7 cellular contexts compared by ENCODE assay signal in genomic region chr19:42267644-42268141, GRCh38. TPM values are rescaled to one million over a fixed set of nuclear protein-coding genes. Genes with fewer than 3 reads are reported as not detected.
A peak's percentile ranks its signal among the peaks of the same experiment; 100 is the strongest.
DNase-seq lines count a peak whose midpoint lies in the region; ATAC-seq, FAIRE-seq and TF ChIP-seq lines count a peak whose summit lies in the region.
"Had no signal": no experiment of that assay in that cellular context is flagged by ENCODE, and none has a peak within 500 bp of the region (broad histone marks: within the 10 kb centered on the region; RNA-seq: fewer than 3 reads in every experiment).

No MANE protein-coding gene starts in this region.

- no peak overlapping the region for H3K4me3 Mint-ChIP-seq in activated CD4-positive, alpha-beta memory T cell treated with anti-CD3 and anti-CD28 coated beads for 36 hours
- H3K4me3 Mint-ChIP-seq: neural crest cell had no signal

- H3K4me3 ChIP-seq in A549 (peak overlapping the region; percentile 51), OCI-LY3 (ENCODE audit: low read length) (peak overlapping the region; percentile 81), iPS-20b (ENCODE audit: low read length) (peak overlapping the region; percentile 96)

- H3K9me3 ChIP-seq in A549 (no peaks in the 10 kb centered on the region), OCI-LY3 (ENCODE audit: insufficient read depth, low read length) (no peaks in the 10 kb centered on the region), iPS-20b (ENCODE audit: insufficient read depth, low read depth, low read length) (no peaks in the 10 kb centered on the region)

- H3K9me3 Mint-ChIP-seq in activated CD4-positive, alpha-beta memory T cell treated with anti-CD3 and anti-CD28 coated beads for 36 hours = no peaks in the 10 kb centered on the region
- H3K9me3 Mint-ChIP-seq: neural crest cell had no signal

- peaks cover 5% of the 10 kb centered on the region for H3K36me3 Mint-ChIP-seq in activated CD4-positive, alpha-beta memory T cell treated with anti-CD3 and anti-CD28 coated beads for 36 hours

- ATAC-seq in A549 = peak; percentile 3; a peak in 5 of 6 replicates

- H2AFZ ChIP-seq in OCI-LY3 (ENCODE audit: low read depth, low read length) = peak overlapping the region; percentile 90

- peaks cover 20% of the 10 kb centered on the region for H3K4me1 Mint-ChIP-seq in activated CD4-positive, alpha-beta memory T cell treated with anti-CD3 and anti-CD28 coated beads for 36 hours (ENCODE audit: low read depth)

- DNase-seq in A549 (ENCODE audit: low read depth in 1 of 2, low spot score in 1 of 2) = no peak
- no peak for DNase-seq in activated CD4-positive, alpha-beta memory T cell treated with anti-CD3 and anti-CD28 coated beads for 36 hours
- DNase-seq in AG20443 (ENCODE audit: low spot score) = no peak
- DNase-seq in activated gamma-delta T cell treated with Interleukin-2 at 50 U/mL for 16 hours = no peak

- H3K27me3 Mint-ChIP-seq in activated CD4-positive, alpha-beta memory T cell treated with anti-CD3 and anti-CD28 coated beads for 36 hours = no peaks in the 10 kb centered on the region

- TF ChIP-seq EP300 in A549 (IDR thresholded peaks at IDR 0.05) = no peak

- CTCF ChIA-PET in A549 (lab: Yijun Ruan, JAX) = interaction anchor here (1.2 to 2.6 kb wide), 6 partner anchors 9 to 45 kb away, joined by 3 to 17 read pairs (median 5); no protein-coding TSS in a partner anchor
- CTCF ChIA-PET in activated CD4-positive, alpha-beta memory T cell treated with anti-CD3 and anti-CD28 coated beads for 36 hours (lab: Charles Lee) = interaction anchor here (1.0 to 1.1 kb wide), 2 partner anchors 12 to 82 kb away, joined by 3 to 5 read pairs; no protein-coding TSS in a partner anchor

- H3K9ac ChIP-seq in OCI-LY3 (ENCODE audit: low read length) (peak overlapping the region; percentile 87), iPS-20b (ENCODE audit: low read depth, low read length) (peak overlapping the region; percentile 99; the same call in 1 of the 2 replicates)

- H3K27ac ChIP-seq in A549 = peak overlapping the region; percentile 87 to 94
- H3K27ac ChIP-seq in OCI-LY3 (ENCODE audit: low read length) = peak overlapping the region; percentile 33
- peak overlapping the region; percentile 68 for H3K27ac ChIP-seq in iPS-20b (ENCODE audit: low read length)

- H3K27ac Mint-ChIP-seq in activated CD4-positive, alpha-beta memory T cell treated with anti-CD3 and anti-CD28 coated beads for 36 hours = no peak overlapping the region

- POLR2A ChIA-PET in A549 (lab: Yijun Ruan, JAX) = interaction anchor here (1.6 kb wide), 1 partner anchor 25 kb away, joined by 5 read pairs; the partner anchor contains the start of gene GSK3A
- POLR2A ChIA-PET in activated CD4-positive, alpha-beta memory T cell treated with anti-CD3 and anti-CD28 coated beads for 36 hours (lab: Charles Lee) = interaction anchor here (1.0 to 1.4 kb wide), 2 partner anchors 12 to 24 kb away, joined by 3 to 5 read pairs; no protein-coding TSS in a partner anchor

- H3K36me3 ChIP-seq in OCI-LY3 (replicated peaks; ENCODE audit: low read depth, low read length) (no peaks in the 10 kb centered on the region), iPS-20b (ENCODE audit: insufficient read depth, low read depth, low read length) (no peaks in the 10 kb centered on the region)

- FAIRE-seq in A549 (lab: Jason Lieb, UNC) = peak; percentile 93

- H3K4me1 ChIP-seq in A549 (peaks cover 28% of the 10 kb centered on the region), OCI-LY3 (ENCODE audit: low read length) (peaks cover 22% of the 10 kb centered on the region), iPS-20b (ENCODE audit: insufficient read depth, low read length) (peaks cover 7% of the 10 kb centered on the region)

- H3K4me2 ChIP-seq in A549 = peak overlapping the region; percentile 87
- peak overlapping the region; percentile 94 for H3K4me2 ChIP-seq in OCI-LY3 (ENCODE audit: low read length)

- no peaks in the 10 kb centered on the region for H4K20me1 ChIP-seq in OCI-LY3 (ENCODE audit: insufficient read depth, low read length)

- WGBS in A549 (ENCODE audit: missing lambda C conversion rate) = 17% methylated on average over 13 of the region's 13 CpGs

- TF ChIP-seq POLR2A in A549 (IDR thresholded peaks at IDR 0.05; ENCODE audit: low read length) = no peak

- H3K79me2 ChIP-seq in OCI-LY3 (ENCODE audit: low read length) = peaks cover 25% of the 10 kb centered on the region

- intact Hi-C loops in activated CD4-positive, alpha-beta memory T cell treated with anti-CD3 and anti-CD28 coated beads for 36 hours (cut with micrococcal nuclease) = loop anchor here (1.0 to 5.0 kb wide), 6 partner anchors 12 to 380 kb away; partner anchors contain the start of genes DEDD2, ERF and ZNF574

- no peaks in the 10 kb centered on the region for H3K27me3 ChIP-seq in OCI-LY3 (ENCODE audit: low read depth, low read length)
- H3K27me3 ChIP-seq in iPS-20b (ENCODE audit: insufficient read depth, low read length) = no peaks in the 10 kb centered on the region

- no peak for TF ChIP-seq RAD21 in A549 (conservative IDR thresholded peaks at IDR 0.05 in 1 of 2, IDR thresholded peaks at IDR 0.05 in 1 of 2)

- TF ChIP-seq CTCF in A549 (IDR thresholded peaks at IDR 0.05) (no peak), OCI-LY3 (IDR thresholded peaks at IDR 0.05; ENCODE audit: low read depth, low read length) (no peak)

TF ChIP-seq in A549, 52 proteins besides CTCF, POLR2A, EP300 and RAD21:
- no peak for TF ChIP-seq NPAS2 (CRISPR knock-in tag; IDR thresholded peaks at IDR 0.05; ENCODE audit: borderline replicate concordance)
- TF ChIP-seq ZSCAN20 (CRISPR knock-in tag; IDR thresholded peaks at IDR 0.05) = no peak
- TF ChIP-seq KDM5A (IDR thresholded peaks at IDR 0.05) = no peak
- no peak for TF ChIP-seq JUN (IDR thresholded peaks at IDR 0.05)
- TF ChIP-seq HOXB5 (CRISPR knock-in tag; IDR thresholded peaks at IDR 0.05) = 0 out of 2 replicates have a peak, but pooled peaks have one; percentile 45
- TF ChIP-seq TP53 (CRISPR knock-in tag; IDR thresholded peaks at IDR 0.05) = peak; percentile 83
- TF ChIP-seq HDAC2 (IDR thresholded peaks at IDR 0.05) = no peak
- TF ChIP-seq FOSB (CRISPR knock-in tag; IDR thresholded peaks at IDR 0.05) = no peak
- TF ChIP-seq FOXS1 (CRISPR knock-in tag; IDR thresholded peaks at IDR 0.05) = no peak
- no peak for TF ChIP-seq EHMT2 (IDR thresholded peaks at IDR 0.05; ENCODE audit: low read depth)

RNA-seq across cellular contexts. Expression of gene CIC, which starts 1.4 kb away (rescaled TPM):
- polyA plus RNA-seq in A549 (2011; rRNA removed) (7.2 and 7.7 TPM in 2 replicates), A549 (2017; fragmentation: RNase III; extraction: RNeasy Plus Mini Kit Qiagen cat#74134 plus additional on column Dnase treatment) (46.8 to 56.4 TPM (median 53.1 TPM) in 3 replicates)
- 26.8 and 35.8 TPM in 2 replicates for polyA plus RNA-seq in A549 (2012; cell fraction: cytosol; rRNA removed)
- 69.9 and 100.0 TPM in 2 replicates for polyA plus RNA-seq in A549 (2012; cell fraction: nucleus; rRNA removed)
- 7.0 and 11.0 TPM in 2 replicates for polyA minus RNA-seq in A549 (2011; rRNA and poly(A)+ RNA removed)
- 10 to 100 TPM; 56.9 to 64.2 TPM for total RNA-seq in activated CD4-positive, alpha-beta memory T cell treated with anti-CD3 and anti-CD28 coated beads for 36 hours

RNA-seq across cellular contexts. Expression of gene ERF, which starts 12.8 kb away (rescaled TPM):
- polyA plus RNA-seq in A549 (2011; rRNA removed) (71.9 and 103 TPM in 2 replicates), A549 (2017; fragmentation: RNase III; extraction: RNeasy Plus Mini Kit Qiagen cat#74134 plus additional on column Dnase treatment) (107 to 123 TPM (median 120 TPM) in 3 replicates)
- 115 and 150 TPM in 2 replicates for polyA plus RNA-seq in A549 (2012; cell fraction: cytosol; rRNA removed)
- 307 and 352 TPM in 2 replicates for polyA plus RNA-seq in A549 (2012; cell fraction: nucleus; rRNA removed)
- polyA minus RNA-seq in A549 (2011; rRNA and poly(A)+ RNA removed) = 113 and 120 TPM in 2 replicates
- total RNA-seq in activated CD4-positive, alpha-beta memory T cell treated with anti-CD3 and anti-CD28 coated beads for 36 hours = 10 to 100 TPM; 43.1 to 56.5 TPM

RNA-seq across cellular contexts. Expression of gene GSK3A, which starts 25.3 kb away (rescaled TPM):
- polyA plus RNA-seq in A549 (2011; rRNA removed) (55.2 and 79.7 TPM in 2 replicates), A549 (2017; fragmentation: RNase III; extraction: RNeasy Plus Mini Kit Qiagen cat#74134 plus additional on column Dnase treatment) (81.0 to 85.1 TPM (median 84.0 TPM) in 3 replicates)
- polyA plus RNA-seq in A549 (2012; cell fraction: cytosol; rRNA removed) = 82.6 and 118 TPM in 2 replicates
- polyA plus RNA-seq in A549 (2012; cell fraction: nucleus; rRNA removed) = 80.7 and 99.8 TPM in 2 replicates
- 69.2 and 87.0 TPM in 2 replicates for polyA minus RNA-seq in A549 (2011; rRNA and poly(A)+ RNA removed)
- 10 to 100 TPM; 36.4 to 37.3 TPM for total RNA-seq in activated CD4-positive, alpha-beta memory T cell treated with anti-CD3 and anti-CD28 coated beads for 36 hours

RNA-seq across cellular contexts. Expression of gene PRR19, which starts 34.2 kb away (rescaled TPM):
- polyA plus RNA-seq in A549 (2011; rRNA removed) = 1.1 and 1.3 TPM in 2 replicates
- 2.7 and 3.7 TPM in 2 replicates for polyA plus RNA-seq in A549 (2012; cell fraction: cytosol; rRNA removed)
- 3.5 and 5.2 TPM in 2 replicates for polyA plus RNA-seq in A549 (2012; cell fraction: nucleus; rRNA removed)
- polyA plus RNA-seq in A549 (2017; fragmentation: RNase III; extraction: RNeasy Plus Mini Kit Qiagen cat#74134 plus additional on column Dnase treatment) = 3.4 to 4.5 TPM (median 4.2 TPM) in 3 replicates
- polyA minus RNA-seq in A549 (2011; rRNA and poly(A)+ RNA removed) = 0.50 and 1.2 TPM in 2 replicates
- total RNA-seq in activated CD4-positive, alpha-beta memory T cell treated with anti-CD3 and anti-CD28 coated beads for 36 hours = under 1 TPM; 0.61 to 0.81 TPM

RNA-seq across cellular contexts. Expression of gene PAFAH1B3, which starts 34.7 kb away (rescaled TPM):
- 79.7 and 101 TPM in 2 replicates for polyA plus RNA-seq in A549 (2011; rRNA removed)
- 268 and 299 TPM in 2 replicates for polyA plus RNA-seq in A549 (2012; cell fraction: cytosol; rRNA removed)
- 241 and 275 TPM in 2 replicates for polyA plus RNA-seq in A549 (2012; cell fraction: nucleus; rRNA removed)
- polyA plus RNA-seq in A549 (2017; fragmentation: RNase III; extraction: RNeasy Plus Mini Kit Qiagen cat#74134 plus additional on column Dnase treatment) = 135 to 151 TPM (median 144 TPM) in 3 replicates
- polyA minus RNA-seq in A549 (2011; rRNA and poly(A)+ RNA removed) = 179 and 227 TPM in 2 replicates
- 10 to 100 TPM; 46.6 to 54.7 TPM for total RNA-seq in activated CD4-positive, alpha-beta memory T cell treated with anti-CD3 and anti-CD28 coated beads for 36 hours

Comparison
In these comparisons a context has a peak if more than half of its experiments do, and no peak if none do; other contexts are left out.
1. H3K27ac ChIP-seq: peak in every context shown above with its lines; median percentile 90 in A549; 68 in iPS-20b; 33 in OCI-LY3.